ENCODE assay signal across 1 cellular context in genomic region chr11:124799384-124800225, GRCh38.
TF ChIP-seq lines count a peak whose summit lies in the region.

No MANE protein-coding gene starts in this region.

TF ChIP-seq in K562, 482 proteins besides CTCF, POLR2A, EP300 and RAD21 (continues in another document):
- peak in 1 of 2 experiments; percentile 25; a peak in 1 of 4 replicates for TF ChIP-seq NRF1 (conservative IDR thresholded peaks at IDR 0.05 in 1 of 2, IDR thresholded peaks at IDR 0.05 in 1 of 2)
- TF ChIP-seq, protein P1, sequence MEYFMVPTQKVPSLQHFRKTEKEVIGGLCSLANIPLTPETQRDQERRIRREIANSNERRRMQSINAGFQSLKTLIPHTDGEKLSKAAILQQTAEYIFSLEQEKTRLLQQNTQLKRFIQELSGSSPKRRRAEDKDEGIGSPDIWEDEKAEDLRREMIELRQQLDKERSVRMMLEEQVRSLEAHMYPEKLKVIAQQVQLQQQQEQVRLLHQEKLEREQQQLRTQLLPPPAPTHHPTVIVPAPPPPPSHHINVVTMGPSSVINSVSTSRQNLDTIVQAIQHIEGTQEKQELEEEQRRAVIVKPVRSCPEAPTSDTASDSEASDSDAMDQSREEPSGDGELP (CRISPR knock-in tag; IDR thresholded peaks at IDR 0.05; ENCODE audit: borderline replicate concordance): peak; percentile 56
- TF ChIP-seq RBM25 (IDR thresholded peaks at IDR 0.05; ENCODE audit: low read depth, low read length, severe bottlenecking): no peak
- peak in 1 of 2 experiments; percentile 68; a peak in 2 of 4 replicates for TF ChIP-seq SIN3A (IDR thresholded peaks at IDR 0.05; ENCODE audit: borderline replicate concordance in 2 of 2, control insufficient read depth in 1 of 2, low read depth in 2 of 2, low read length in 2 of 2)
- TF ChIP-seq CREM (IDR thresholded peaks at IDR 0.05; ENCODE audit: low read depth): 0 out of 2 replicates have a peak, but pooled peaks have one; percentile 2
- 0 out of 2 replicates have a peak, but pooled peaks have one; percentile 8 for TF ChIP-seq CXXC5 (CRISPR knock-in tag; IDR thresholded peaks at IDR 0.05)
- no peak for TF ChIP-seq DDX20 (tag; IDR thresholded peaks at IDR 0.05; ENCODE audit: low read depth)
- TF ChIP-seq E2F5 (CRISPR knock-in tag; IDR thresholded peaks at IDR 0.05): no peak
- peak; percentile 39; the same call in 1 of the 2 replicates for TF ChIP-seq LCOR (CRISPR knock-in tag; IDR thresholded peaks at IDR 0.05)
- TF ChIP-seq, protein P2, sequence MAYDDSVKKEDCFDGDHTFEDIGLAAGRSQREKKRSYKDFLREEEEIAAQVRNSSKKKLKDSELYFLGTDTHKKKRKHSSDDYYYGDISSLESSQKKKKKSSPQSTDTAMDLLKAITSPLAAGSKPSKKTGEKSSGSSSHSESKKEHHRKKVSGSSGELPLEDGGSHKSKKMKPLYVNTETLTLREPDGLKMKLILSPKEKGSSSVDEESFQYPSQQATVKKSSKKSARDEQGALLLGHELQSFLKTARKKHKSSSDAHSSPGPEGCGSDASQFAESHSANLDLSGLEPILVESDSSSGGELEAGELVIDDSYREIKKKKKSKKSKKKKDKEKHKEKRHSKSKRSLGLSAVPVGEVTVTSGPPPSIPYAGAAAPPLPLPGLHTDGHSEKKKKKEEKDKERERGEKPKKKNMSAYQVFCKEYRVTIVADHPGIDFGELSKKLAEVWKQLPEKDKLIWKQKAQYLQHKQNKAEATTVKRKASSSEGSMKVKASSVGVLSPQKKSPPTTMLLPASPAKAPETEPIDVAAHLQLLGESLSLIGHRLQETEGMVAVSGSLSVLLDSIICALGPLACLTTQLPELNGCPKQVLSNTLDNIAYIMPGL (CRISPR knock-in tag; IDR thresholded peaks at IDR 0.05): 0 out of 2 replicates have a peak, but pooled peaks have one; percentile 3
- TF ChIP-seq ZNF407 (IDR thresholded peaks at IDR 0.05; ENCODE audit: low read depth): no peak
- TF ChIP-seq LEF1 (IDR thresholded peaks at IDR 0.05): no peak
- TF ChIP-seq EZH2 (IDR thresholded peaks at IDR 0.05; ENCODE audit: borderline replicate concordance, low read depth, low read length): no peak
- peak; percentile 73 for TF ChIP-seq PRDM10 (IDR thresholded peaks at IDR 0.05; ENCODE audit: partially characterized antibody)
- TF ChIP-seq MAZ (CRISPR knock-in tag; conservative IDR thresholded peaks at IDR 0.05 in 1 of 2, IDR thresholded peaks at IDR 0.05 in 1 of 2): peak in 1 of 2 experiments; percentile 50; a peak in 2 of 4 replicates
- TF ChIP-seq, protein P3, sequence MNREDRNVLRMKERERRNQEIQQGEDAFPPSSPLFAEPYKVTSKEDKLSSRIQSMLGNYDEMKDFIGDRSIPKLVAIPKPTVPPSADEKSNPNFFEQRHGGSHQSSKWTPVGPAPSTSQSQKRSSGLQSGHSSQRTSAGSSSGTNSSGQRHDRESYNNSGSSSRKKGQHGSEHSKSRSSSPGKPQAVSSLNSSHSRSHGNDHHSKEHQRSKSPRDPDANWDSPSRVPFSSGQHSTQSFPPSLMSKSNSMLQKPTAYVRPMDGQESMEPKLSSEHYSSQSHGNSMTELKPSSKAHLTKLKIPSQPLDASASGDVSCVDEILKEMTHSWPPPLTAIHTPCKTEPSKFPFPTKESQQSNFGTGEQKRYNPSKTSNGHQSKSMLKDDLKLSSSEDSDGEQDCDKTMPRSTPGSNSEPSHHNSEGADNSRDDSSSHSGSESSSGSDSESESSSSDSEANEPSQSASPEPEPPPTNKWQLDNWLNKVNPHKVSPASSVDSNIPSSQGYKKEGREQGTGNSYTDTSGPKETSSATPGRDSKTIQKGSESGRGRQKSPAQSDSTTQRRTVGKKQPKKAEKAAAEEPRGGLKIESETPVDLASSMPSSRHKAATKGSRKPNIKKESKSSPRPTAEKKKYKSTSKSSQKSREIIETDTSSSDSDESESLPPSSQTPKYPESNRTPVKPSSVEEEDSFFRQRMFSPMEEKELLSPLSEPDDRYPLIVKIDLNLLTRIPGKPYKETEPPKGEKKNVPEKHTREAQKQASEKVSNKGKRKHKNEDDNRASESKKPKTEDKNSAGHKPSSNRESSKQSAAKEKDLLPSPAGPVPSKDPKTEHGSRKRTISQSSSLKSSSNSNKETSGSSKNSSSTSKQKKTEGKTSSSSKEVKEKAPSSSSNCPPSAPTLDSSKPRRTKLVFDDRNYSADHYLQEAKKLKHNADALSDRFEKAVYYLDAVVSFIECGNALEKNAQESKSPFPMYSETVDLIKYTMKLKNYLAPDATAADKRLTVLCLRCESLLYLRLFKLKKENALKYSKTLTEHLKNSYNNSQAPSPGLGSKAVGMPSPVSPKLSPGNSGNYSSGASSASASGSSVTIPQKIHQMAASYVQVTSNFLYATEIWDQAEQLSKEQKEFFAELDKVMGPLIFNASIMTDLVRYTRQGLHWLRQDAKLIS (CRISPR knock-in tag; IDR thresholded peaks at IDR 0.05): 0 out of 2 replicates have a peak, but pooled peaks have one; percentile 50
- peak; percentile 35; the same call in 1 of the 2 replicates for TF ChIP-seq VEZF1 (CRISPR knock-in tag; IDR thresholded peaks at IDR 0.05)
- no peak for TF ChIP-seq ZNF174 (CRISPR knock-in tag; IDR thresholded peaks at IDR 0.05)
- TF ChIP-seq ZBTB7A (IDR thresholded peaks at IDR 0.05; ENCODE audit: borderline replicate concordance, control insufficient read depth, low read depth, low read length): peak; percentile 77
- TF ChIP-seq CHD1 (IDR thresholded peaks at IDR 0.05; ENCODE audit: low read length): peak; percentile 41
- TF ChIP-seq HDAC1 (IDR thresholded peaks at IDR 0.05): 0 out of 4 replicates have a peak, but pooled peaks of 1 of the 2 experiments have one; percentile 23
- TF ChIP-seq U2AF1 (optimal IDR thresholded peaks at IDR 0.05; ENCODE audit: low read depth, low read length): peak; percentile 12
- TF ChIP-seq HDAC6 (IDR thresholded peaks at IDR 0.05; ENCODE audit: low read depth, low read length): no peak
- no peak for TF ChIP-seq HIVEP1 (CRISPR knock-in tag; IDR thresholded peaks at IDR 0.05)
- no peak for TF ChIP-seq WHSC1 (IDR thresholded peaks at IDR 0.05; ENCODE audit: low read length)
- TF ChIP-seq, protein P4, sequence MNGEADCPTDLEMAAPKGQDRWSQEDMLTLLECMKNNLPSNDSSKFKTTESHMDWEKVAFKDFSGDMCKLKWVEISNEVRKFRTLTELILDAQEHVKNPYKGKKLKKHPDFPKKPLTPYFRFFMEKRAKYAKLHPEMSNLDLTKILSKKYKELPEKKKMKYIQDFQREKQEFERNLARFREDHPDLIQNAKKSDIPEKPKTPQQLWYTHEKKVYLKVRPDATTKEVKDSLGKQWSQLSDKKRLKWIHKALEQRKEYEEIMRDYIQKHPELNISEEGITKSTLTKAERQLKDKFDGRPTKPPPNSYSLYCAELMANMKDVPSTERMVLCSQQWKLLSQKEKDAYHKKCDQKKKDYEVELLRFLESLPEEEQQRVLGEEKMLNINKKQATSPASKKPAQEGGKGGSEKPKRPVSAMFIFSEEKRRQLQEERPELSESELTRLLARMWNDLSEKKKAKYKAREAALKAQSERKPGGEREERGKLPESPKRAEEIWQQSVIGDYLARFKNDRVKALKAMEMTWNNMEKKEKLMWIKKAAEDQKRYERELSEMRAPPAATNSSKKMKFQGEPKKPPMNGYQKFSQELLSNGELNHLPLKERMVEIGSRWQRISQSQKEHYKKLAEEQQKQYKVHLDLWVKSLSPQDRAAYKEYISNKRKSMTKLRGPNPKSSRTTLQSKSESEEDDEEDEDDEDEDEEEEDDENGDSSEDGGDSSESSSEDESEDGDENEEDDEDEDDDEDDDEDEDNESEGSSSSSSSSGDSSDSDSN (IDR thresholded peaks at IDR 0.05; ENCODE audit: borderline replicate concordance in 1 of 2, low read depth in 2 of 2, low read length in 2 of 2): peak; percentile 19 to 30; a peak in 2 of 4 replicates
- TF ChIP-seq ILF3 (IDR thresholded peaks at IDR 0.05; ENCODE audit: borderline replicate concordance): no peak
- TF ChIP-seq TEAD2 (tag; IDR thresholded peaks at IDR 0.05): no peak
- TF ChIP-seq NCOA6 (IDR thresholded peaks at IDR 0.05): no peak
- TF ChIP-seq TAF15 (IDR thresholded peaks at IDR 0.05; ENCODE audit: low read depth, low read length): no peak
- no peak for TF ChIP-seq ZEB2 (IDR thresholded peaks at IDR 0.05)
- TF ChIP-seq SAP30 (IDR thresholded peaks at IDR 0.05; ENCODE audit: borderline replicate concordance, insufficient read depth, low read depth, low read length, poor library complexity, severe bottlenecking): peak; percentile 41
